In the genomic region with DNA sequence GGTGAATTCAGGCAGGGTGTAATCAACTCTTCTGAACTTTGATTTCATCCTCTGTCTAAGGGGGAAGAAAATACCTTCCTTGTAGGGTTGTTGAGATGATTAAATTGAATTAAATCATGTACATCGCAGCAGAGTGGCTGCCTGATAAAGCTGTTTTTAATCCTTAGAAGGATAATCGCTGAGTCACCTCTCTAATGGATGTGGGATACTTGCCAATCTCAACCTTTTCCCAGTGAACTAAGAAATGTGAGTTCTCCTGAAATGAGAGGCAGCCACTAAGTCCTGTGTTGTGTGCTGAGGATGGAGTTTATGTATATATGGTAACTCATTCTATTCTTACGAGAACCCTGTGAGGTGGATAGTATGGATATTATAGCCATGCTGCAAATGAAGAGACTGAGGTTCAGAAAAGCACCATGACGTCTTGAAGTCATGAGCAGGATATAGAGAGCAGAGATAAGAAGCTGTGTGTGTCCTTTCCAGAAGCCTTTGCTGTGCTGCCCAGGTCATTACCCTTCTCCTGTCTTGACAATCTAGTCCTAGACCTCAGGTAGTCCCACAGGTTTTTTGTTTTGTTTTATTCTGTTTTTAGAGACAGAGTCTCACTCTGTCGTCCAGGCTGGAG, we compare ENCODE assay signal across 10 cellular contexts.
DNase-seq lines count a peak whose midpoint lies in the region; ATAC-seq and TF ChIP-seq lines count a peak whose summit lies in the region.
"Had no signal": no experiment of that assay in that cellular context is flagged by ENCODE, and none has a peak within 500 bp of the region (broad histone marks: within the 10 kb centered on the region; RNA-seq: fewer than 3 reads in every experiment).

No MANE protein-coding gene starts in this region.

- POLR2A ChIA-PET in BJ (lab: Charles Lee), result interaction anchor here (0.7 kb wide), 1 partner anchor 363 kb away, joined by 3 read pairs; no protein-coding TSS in a partner anchor

- DNase-seq in BJ (ENCODE audit: low read depth) (peak; percentile 35), NCI-H2171 treated with DMSO at 0.1 percent for 48 hours (lab: John Stamatoyannopoulos, UW) (peak; percentile 57), choroid plexus epithelial cell (ENCODE audit: low read depth) (peak; percentile 69), osteoblast (ENCODE audit: insufficient read length, low spot score, missing footprints) (no peak), 8988T (no peak), NCI-H1417 (lab: John Stamatoyannopoulos, UW) (no peak)
- DNase-seq in stimulated activated naive CD8-positive, alpha-beta T cell treated with anti-CD3 and anti-CD28 coated beads, Interleukin-15, amount 100 ng/mL, for 72 hours, result no peak
- DNase-seq: activated T-cell treated with anti-CD3 and anti-CD28 coated beads, Interleukin-2, amount 50 U/mL, for 24 hours; DND-41 had no signal

- H3K4me3 ChIP-seq in BJ (ENCODE audit: low read depth, low read length), result no peak overlapping the region
- H3K4me3 ChIP-seq in choroid plexus epithelial cell (ENCODE audit: low read depth, low read length), result no peak overlapping the region
- H3K4me3 ChIP-seq in osteoblast (ENCODE audit: insufficient read depth, low read length), result no peak overlapping the region

- CTCF ChIA-PET in BJ (lab: Yijun Ruan, JAX), result interaction anchor here (0.6 to 0.7 kb wide), 2 partner anchors 9 to 219 kb away, joined by 3 to 4 read pairs; no protein-coding TSS in a partner anchor

- H2AFZ ChIP-seq in osteoblast (ENCODE audit: low read length), result no peak overlapping the region

- ATAC-seq in HG03045 (IDR thresholded peaks at IDR 0.05; ENCODE audit: unreplicated experiment), result no peak
- ATAC-seq in stimulated activated naive CD8-positive, alpha-beta T cell treated with anti-CD3 and anti-CD28 coated beads, Interleukin-15, amount 100 ng/mL, for 72 hours, result no peak

- peaks cover 6% of the 10 kb centered on the region for H3K4me1 Mint-ChIP-seq in stimulated activated naive CD8-positive, alpha-beta T cell treated with anti-CD3 and anti-CD28 coated beads, Interleukin-15, amount 100 ng/mL, for 72 hours

- peak overlapping the region; percentile 10 for H3K4me2 ChIP-seq in osteoblast (ENCODE audit: insufficient read depth, low read length)

- TF ChIP-seq CTCF in BJ (IDR thresholded peaks at IDR 0.05; ENCODE audit: insufficient read depth, low read depth, low read length) (no peak), choroid plexus epithelial cell (conservative IDR thresholded peaks at IDR 0.05; ENCODE audit: low read depth, low read length) (no peak), osteoblast (IDR thresholded peaks at IDR 0.05; ENCODE audit: extremely low read depth, low read depth, low read length) (no peak)

- no peak overlapping the region for H3K4me3 Mint-ChIP-seq in stimulated activated naive CD8-positive, alpha-beta T cell treated with anti-CD3 and anti-CD28 coated beads, Interleukin-15, amount 100 ng/mL, for 72 hours
- H3K4me3 Mint-ChIP-seq: activated T-cell treated with anti-CD3 and anti-CD28 coated beads, Interleukin-2, amount 50 U/mL, for 24 hours had no signal

- no peaks in the 10 kb centered on the region for H3K9me3 ChIP-seq in osteoblast (ENCODE audit: low read depth, low read length)

- H3K36me3 ChIP-seq in BJ (ENCODE audit: control insufficient read depth, insufficient read depth, low read length) (no peaks in the 10 kb centered on the region), osteoblast (ENCODE audit: insufficient read depth, low read length) (no peaks in the 10 kb centered on the region)

- H3K27ac ChIP-seq in osteoblast (ENCODE audit: low read depth, low read length), result no peak overlapping the region

- H3K27me3 ChIP-seq in BJ (ENCODE audit: control insufficient read depth, insufficient read depth, low read length), result no peaks in the 10 kb centered on the region
- H3K27me3 ChIP-seq in osteoblast (ENCODE audit: insufficient read depth, low read length), result no peaks in the 10 kb centered on the region

- peaks cover 16% of the 10 kb centered on the region for H3K4me1 ChIP-seq in osteoblast (ENCODE audit: insufficient read depth, low read length)

- no peak overlapping the region for H3K27ac Mint-ChIP-seq in stimulated activated naive CD8-positive, alpha-beta T cell treated with anti-CD3 and anti-CD28 coated beads, Interleukin-15, amount 100 ng/mL, for 72 hours
- H3K27ac Mint-ChIP-seq: activated T-cell treated with anti-CD3 and anti-CD28 coated beads, Interleukin-2, amount 50 U/mL, for 24 hours had no signal

- H3K27me3 Mint-ChIP-seq in stimulated activated naive CD8-positive, alpha-beta T cell treated with anti-CD3 and anti-CD28 coated beads, Interleukin-15, amount 100 ng/mL, for 72 hours, result no peaks in the 10 kb centered on the region

- H3K9me3 Mint-ChIP-seq in stimulated activated naive CD8-positive, alpha-beta T cell treated with anti-CD3 and anti-CD28 coated beads, Interleukin-15, amount 100 ng/mL, for 72 hours, result peaks cover 0 to 11% of the 10 kb centered on the region in 2 donors
- H3K9me3 Mint-ChIP-seq: activated T-cell treated with anti-CD3 and anti-CD28 coated beads, Interleukin-2, amount 50 U/mL, for 24 hours had no signal

- no peaks in the 10 kb centered on the region for H4K20me1 ChIP-seq in osteoblast (ENCODE audit: insufficient read depth, low read length)

- no peaks in the 10 kb centered on the region for H3K79me2 ChIP-seq in osteoblast (ENCODE audit: insufficient read depth, low read length)

Comparison
In these comparisons a context has a peak if more than half of its experiments do, and no peak if none do; other contexts are left out.
1. DNase-seq: peak in BJ (single experiment), NCI-H2171 treated with DMSO at 0.1 percent for 48 hours (single experiment) and choroid plexus epithelial cell (single experiment); none in osteoblast (single experiment), 8988T (single experiment), NCI-H1417 (0 of 3) and stimulated activated naive CD8-positive, alpha-beta T cell treated with anti-CD3 and anti-CD28 coated beads, Interleukin-15, amount 100 ng/mL, for 72 hours (0 of 2).